1 cellular context compared by ENCODE assay signal in the genomic region with DNA sequence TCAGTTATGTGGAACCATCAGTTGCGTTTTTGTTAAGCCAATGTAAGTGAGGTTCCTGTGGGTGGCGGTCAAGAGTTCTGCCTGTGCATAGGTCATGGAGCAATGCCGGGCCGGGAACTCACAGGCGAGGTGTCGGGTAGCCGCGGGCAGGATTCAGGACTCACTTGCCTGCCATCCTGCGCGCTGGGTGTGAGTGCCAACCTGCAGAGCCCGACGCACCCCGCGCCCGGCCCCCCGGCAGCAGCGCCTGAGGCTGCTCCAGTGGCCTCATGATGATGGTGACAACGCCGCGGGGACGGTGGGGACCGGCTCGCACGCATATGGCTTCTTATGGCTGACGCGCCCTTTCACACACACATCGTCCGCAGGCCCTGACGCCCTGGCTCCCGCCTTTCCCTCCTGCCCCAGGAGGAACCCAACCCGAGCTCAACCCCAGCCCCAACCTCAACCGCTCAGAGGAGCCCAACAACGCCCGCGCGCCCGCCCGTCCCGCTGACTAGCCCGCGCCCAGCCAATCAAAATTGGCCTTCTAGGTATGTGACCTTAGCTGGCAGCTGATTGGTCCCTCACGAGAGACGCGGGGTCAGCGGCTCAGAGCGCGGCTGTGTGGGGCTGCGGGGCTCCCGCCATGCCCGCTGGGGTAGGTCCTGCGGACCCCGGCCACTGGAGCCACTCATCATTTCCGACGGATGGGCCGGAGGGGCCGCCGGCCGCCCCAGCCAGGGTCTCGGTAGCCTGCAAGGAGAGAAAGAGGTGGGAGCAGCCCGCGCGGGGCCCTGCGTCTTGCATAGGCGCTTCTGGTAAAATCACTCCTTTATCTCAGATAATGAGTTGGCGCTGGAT.
A peak's percentile ranks its signal among the peaks of the same experiment; 100 is the strongest.
TF ChIP-seq lines count a peak whose summit lies in the region.

A gene with protein sequence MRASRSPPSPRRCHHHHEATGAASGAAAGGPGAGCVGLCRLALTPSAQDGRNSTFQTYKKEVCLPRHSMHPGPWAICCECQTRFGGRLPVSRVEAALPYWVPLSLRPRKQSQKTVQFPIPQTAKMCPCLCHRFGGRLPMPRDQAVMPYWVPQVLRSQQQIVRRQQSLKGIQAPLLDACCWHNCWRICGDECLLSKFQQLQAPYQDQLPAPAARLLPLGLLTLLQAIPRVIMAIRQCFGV (minus strand): TSS at position 470 of the 843 bp plus-strand sequence. CDS start 150 bp downstream, at position 320.

TF ChIP-seq in HepG2, 621 proteins besides CTCF, POLR2A, EP300 and RAD21 (continued from another document and continues in another):
- TF ChIP-seq, protein P1, sequence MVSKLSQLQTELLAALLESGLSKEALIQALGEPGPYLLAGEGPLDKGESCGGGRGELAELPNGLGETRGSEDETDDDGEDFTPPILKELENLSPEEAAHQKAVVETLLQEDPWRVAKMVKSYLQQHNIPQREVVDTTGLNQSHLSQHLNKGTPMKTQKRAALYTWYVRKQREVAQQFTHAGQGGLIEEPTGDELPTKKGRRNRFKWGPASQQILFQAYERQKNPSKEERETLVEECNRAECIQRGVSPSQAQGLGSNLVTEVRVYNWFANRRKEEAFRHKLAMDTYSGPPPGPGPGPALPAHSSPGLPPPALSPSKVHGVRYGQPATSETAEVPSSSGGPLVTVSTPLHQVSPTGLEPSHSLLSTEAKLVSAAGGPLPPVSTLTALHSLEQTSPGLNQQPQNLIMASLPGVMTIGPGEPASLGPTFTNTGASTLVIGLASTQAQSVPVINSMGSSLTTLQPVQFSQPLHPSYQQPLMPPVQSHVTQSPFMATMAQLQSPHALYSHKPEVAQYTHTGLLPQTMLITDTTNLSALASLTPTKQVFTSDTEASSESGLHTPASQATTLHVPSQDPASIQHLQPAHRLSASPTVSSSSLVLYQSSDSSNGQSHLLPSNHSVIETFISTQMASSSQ (IDR thresholded peaks at IDR 0.05; ENCODE audit: low read depth): no peak
- TF ChIP-seq, protein P1 (CRISPR knock-in tag; IDR thresholded peaks at IDR 0.05; ENCODE audit: borderline replicate concordance): peak; percentile 70; the same call in 1 of the 2 replicates
- TF ChIP-seq NFE2L1 (CRISPR knock-in tag; IDR thresholded peaks at IDR 0.05; ENCODE audit: borderline replicate concordance): peak; percentile 92; the same call in 1 of the 2 replicates
- TF ChIP-seq, protein P2, sequence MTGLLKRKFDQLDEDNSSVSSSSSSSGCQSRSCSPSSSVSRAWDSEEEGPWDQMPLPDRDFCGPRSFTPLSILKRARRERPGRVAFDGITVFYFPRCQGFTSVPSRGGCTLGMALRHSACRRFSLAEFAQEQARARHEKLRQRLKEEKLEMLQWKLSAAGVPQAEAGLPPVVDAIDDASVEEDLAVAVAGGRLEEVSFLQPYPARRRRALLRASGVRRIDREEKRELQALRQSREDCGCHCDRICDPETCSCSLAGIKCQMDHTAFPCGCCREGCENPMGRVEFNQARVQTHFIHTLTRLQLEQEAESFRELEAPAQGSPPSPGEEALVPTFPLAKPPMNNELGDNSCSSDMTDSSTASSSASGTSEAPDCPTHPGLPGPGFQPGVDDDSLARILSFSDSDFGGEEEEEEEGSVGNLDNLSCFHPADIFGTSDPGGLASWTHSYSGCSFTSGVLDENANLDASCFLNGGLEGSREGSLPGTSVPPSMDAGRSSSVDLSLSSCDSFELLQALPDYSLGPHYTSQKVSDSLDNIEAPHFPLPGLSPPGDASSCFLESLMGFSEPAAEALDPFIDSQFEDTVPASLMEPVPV (CRISPR knock-in tag; IDR thresholded peaks at IDR 0.05): peak; percentile 35; the same call in 1 of the 2 replicates
- peak; percentile 45; the same call in 1 of the 2 replicates for TF ChIP-seq ZBTB7B (CRISPR knock-in tag; IDR thresholded peaks at IDR 0.05)
- peak; percentile 89; the same call in 1 of the 2 replicates for TF ChIP-seq RNF2 (conservative IDR thresholded peaks at IDR 0.05; ENCODE audit: low read depth)
- no peak for TF ChIP-seq SP140L (CRISPR knock-in tag; IDR thresholded peaks at IDR 0.05; ENCODE audit: borderline replicate concordance)
- TF ChIP-seq REL (CRISPR knock-in tag; conservative IDR thresholded peaks at IDR 0.05): no peak; the same call in 1 of the 2 replicates
- no peak for TF ChIP-seq NKX3-1 (CRISPR knock-in tag; IDR thresholded peaks at IDR 0.05)
- TF ChIP-seq, protein P3, sequence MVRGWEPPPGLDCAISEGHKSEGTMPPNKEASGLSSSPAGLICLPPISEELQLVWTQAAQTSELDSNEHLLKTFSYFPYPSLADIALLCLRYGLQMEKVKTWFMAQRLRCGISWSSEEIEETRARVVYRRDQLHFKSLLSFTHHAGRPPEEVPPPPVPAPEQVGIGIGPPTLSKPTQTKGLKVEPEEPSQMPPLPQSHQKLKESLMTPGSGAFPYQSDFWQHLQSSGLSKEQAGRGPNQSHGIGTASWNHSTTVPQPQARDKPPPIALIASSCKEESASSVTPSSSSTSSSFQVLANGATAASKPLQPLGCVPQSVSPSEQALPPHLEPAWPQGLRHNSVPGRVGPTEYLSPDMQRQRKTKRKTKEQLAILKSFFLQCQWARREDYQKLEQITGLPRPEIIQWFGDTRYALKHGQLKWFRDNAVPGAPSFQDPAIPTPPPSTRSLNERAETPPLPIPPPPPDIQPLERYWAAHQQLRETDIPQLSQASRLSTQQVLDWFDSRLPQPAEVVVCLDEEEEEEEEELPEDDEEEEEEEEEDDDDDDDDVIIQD (CRISPR knock-in tag; IDR thresholded peaks at IDR 0.05; ENCODE audit: low read depth): peak; percentile 56; the same call in 1 of the 2 replicates
- TF ChIP-seq, protein P4, sequence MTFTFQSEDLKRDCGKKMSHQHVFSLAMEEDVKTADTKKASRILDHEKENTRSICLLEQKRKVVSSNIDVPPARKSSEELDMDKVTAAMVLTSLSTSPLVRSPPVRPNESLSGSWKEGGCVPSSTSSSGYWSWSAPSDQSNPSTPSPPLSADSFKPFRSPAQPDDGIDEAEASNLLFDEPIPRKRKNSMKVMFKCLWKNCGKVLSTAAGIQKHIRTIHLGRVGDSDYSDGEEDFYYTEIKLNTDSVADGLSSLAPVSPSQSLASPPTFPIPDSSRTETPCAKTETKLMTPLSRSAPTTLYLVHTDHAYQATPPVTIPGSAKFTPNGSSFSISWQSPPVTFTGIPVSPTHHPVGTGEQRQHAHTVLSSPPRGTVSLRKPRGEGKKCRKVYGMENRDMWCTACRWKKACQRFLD (CRISPR knock-in tag; IDR thresholded peaks at IDR 0.05; ENCODE audit: borderline replicate concordance): peak; percentile 63; the same call in 1 of the 2 replicates
- peak; percentile 17; the same call in 1 of the 2 replicates for TF ChIP-seq FOSL1 (CRISPR knock-in tag; IDR thresholded peaks at IDR 0.05; ENCODE audit: borderline replicate concordance)
- TF ChIP-seq MAZ (IDR thresholded peaks at IDR 0.05; ENCODE audit: borderline replicate concordance, low read depth, low read length): peak; percentile 48; the same call in 1 of the 2 replicates
- peak; percentile 89 for TF ChIP-seq MAZ (CRISPR knock-in tag; IDR thresholded peaks at IDR 0.05; ENCODE audit: low read depth)
- TF ChIP-seq ZNF790 (CRISPR knock-in tag; IDR thresholded peaks at IDR 0.05; ENCODE audit: borderline replicate concordance): peak; percentile 15; the same call in 1 of the 2 replicates
- no peak for TF ChIP-seq CHD2 (IDR thresholded peaks at IDR 0.05; ENCODE audit: low read depth, low read length)
- TF ChIP-seq ZNF605 (CRISPR knock-in tag; IDR thresholded peaks at IDR 0.05): peak; percentile 88
- TF ChIP-seq, protein P5, sequence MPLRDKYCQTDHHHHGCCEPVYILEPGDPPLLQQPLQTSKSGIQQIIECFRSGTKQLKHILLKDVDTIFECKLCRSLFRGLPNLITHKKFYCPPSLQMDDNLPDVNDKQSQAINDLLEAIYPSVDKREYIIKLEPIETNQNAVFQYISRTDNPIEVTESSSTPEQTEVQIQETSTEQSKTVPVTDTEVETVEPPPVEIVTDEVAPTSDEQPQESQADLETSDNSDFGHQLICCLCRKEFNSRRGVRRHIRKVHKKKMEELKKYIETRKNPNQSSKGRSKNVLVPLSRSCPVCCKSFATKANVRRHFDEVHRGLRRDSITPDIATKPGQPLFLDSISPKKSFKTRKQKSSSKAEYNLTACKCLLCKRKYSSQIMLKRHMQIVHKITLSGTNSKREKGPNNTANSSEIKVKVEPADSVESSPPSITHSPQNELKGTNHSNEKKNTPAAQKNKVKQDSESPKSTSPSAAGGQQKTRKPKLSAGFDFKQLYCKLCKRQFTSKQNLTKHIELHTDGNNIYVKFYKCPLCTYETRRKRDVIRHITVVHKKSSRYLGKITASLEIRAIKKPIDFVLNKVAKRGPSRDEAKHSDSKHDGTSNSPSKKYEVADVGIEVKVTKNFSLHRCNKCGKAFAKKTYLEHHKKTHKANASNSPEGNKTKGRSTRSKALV (CRISPR knock-in tag; IDR thresholded peaks at IDR 0.05): no peak; the same call in 1 of the 2 replicates
- TF ChIP-seq, protein P6, sequence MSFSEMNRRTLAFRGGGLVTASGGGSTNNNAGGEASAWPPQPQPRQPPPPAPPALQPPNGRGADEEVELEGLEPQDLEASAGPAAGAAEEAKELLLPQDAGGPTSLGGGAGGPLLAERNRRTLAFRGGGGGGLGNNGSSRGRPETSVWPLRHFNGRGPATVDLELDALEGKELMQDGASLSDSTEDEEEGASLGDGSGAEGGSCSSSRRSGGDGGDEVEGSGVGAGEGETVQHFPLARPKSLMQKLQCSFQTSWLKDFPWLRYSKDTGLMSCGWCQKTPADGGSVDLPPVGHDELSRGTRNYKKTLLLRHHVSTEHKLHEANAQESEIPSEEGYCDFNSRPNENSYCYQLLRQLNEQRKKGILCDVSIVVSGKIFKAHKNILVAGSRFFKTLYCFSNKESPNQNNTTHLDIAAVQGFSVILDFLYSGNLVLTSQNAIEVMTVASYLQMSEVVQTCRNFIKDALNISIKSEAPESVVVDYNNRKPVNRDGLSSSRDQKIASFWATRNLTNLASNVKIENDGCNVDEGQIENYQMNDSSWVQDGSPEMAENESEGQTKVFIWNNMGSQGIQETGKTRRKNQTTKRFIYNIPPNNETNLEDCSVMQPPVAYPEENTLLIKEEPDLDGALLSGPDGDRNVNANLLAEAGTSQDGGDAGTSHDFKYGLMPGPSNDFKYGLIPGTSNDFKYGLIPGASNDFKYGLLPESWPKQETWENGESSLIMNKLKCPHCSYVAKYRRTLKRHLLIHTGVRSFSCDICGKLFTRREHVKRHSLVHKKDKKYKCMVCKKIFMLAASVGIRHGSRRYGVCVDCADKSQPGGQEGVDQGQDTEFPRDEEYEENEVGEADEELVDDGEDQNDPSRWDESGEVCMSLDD (CRISPR knock-in tag; IDR thresholded peaks at IDR 0.05; ENCODE audit: borderline replicate concordance): no peak
- TF ChIP-seq, protein P7, sequence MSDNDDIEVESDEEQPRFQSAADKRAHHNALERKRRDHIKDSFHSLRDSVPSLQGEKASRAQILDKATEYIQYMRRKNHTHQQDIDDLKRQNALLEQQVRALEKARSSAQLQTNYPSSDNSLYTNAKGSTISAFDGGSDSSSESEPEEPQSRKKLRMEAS (IDR thresholded peaks at IDR 0.05): peak; percentile 89
- TF ChIP-seq ZNF788 (CRISPR knock-in tag; IDR thresholded peaks at IDR 0.05; ENCODE audit: borderline replicate concordance): peak; percentile 85
- TF ChIP-seq, protein P8, sequence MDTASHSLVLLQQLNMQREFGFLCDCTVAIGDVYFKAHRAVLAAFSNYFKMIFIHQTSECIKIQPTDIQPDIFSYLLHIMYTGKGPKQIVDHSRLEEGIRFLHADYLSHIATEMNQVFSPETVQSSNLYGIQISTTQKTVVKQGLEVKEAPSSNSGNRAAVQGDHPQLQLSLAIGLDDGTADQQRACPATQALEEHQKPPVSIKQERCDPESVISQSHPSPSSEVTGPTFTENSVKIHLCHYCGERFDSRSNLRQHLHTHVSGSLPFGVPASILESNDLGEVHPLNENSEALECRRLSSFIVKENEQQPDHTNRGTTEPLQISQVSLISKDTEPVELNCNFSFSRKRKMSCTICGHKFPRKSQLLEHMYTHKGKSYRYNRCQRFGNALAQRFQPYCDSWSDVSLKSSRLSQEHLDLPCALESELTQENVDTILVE (CRISPR knock-in tag; IDR thresholded peaks at IDR 0.05): peak; percentile 19
- TF ChIP-seq, protein P9, sequence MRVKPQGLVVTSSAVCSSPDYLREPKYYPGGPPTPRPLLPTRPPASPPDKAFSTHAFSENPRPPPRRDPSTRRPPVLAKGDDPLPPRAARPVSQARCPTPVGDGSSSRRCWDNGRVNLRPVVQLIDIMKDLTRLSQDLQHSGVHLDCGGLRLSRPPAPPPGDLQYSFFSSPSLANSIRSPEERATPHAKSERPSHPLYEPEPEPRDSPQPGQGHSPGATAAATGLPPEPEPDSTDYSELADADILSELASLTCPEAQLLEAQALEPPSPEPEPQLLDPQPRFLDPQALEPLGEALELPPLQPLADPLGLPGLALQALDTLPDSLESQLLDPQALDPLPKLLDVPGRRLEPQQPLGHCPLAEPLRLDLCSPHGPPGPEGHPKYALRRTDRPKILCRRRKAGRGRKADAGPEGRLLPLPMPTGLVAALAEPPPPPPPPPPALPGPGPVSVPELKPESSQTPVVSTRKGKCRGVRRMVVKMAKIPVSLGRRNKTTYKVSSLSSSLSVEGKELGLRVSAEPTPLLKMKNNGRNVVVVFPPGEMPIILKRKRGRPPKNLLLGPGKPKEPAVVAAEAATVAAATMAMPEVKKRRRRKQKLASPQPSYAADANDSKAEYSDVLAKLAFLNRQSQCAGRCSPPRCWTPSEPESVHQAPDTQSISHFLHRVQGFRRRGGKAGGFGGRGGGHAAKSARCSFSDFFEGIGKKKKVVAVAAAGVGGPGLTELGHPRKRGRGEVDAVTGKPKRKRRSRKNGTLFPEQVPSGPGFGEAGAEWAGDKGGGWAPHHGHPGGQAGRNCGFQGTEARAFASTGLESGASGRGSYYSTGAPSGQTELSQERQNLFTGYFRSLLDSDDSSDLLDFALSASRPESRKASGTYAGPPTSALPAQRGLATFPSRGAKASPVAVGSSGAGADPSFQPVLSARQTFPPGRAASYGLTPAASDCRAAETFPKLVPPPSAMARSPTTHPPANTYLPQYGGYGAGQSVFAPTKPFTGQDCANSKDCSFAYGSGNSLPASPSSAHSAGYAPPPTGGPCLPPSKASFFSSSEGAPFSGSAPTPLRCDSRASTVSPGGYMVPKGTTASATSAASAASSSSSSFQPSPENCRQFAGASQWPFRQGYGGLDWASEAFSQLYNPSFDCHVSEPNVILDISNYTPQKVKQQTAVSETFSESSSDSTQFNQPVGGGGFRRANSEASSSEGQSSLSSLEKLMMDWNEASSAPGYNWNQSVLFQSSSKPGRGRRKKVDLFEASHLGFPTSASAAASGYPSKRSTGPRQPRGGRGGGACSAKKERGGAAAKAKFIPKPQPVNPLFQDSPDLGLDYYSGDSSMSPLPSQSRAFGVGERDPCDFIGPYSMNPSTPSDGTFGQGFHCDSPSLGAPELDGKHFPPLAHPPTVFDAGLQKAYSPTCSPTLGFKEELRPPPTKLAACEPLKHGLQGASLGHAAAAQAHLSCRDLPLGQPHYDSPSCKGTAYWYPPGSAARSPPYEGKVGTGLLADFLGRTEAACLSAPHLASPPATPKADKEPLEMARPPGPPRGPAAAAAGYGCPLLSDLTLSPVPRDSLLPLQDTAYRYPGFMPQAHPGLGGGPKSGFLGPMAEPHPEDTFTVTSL (CRISPR knock-in tag; IDR thresholded peaks at IDR 0.05; ENCODE audit: borderline replicate concordance): peak; percentile 84
